18 cellular contexts compared by ENCODE assay signal in genomic region chr16:89117975-89118289, GRCh38. TPM values are rescaled to one million over a fixed set of nuclear protein-coding genes. Genes with fewer than 3 reads are reported as not detected.
DNase-seq lines count a peak whose midpoint lies in the region; ATAC-seq, FAIRE-seq and TF ChIP-seq lines count a peak whose summit lies in the region.
"Had no signal": no experiment of that assay in that cellular context is flagged by ENCODE, and none has a peak within 500 bp of the region (broad histone marks: within the 10 kb centered on the region; RNA-seq: fewer than 3 reads in every experiment).

No MANE protein-coding gene starts in this region.

- no peaks in the 10 kb centered on the region; the same call in 1 of the 2 replicates for H4K20me1 ChIP-seq in HepG2 (ENCODE audit: insufficient read depth, low read length)

- TF ChIP-seq POLR2A in HepG2 (IDR thresholded peaks at IDR 0.05; ENCODE audit: insufficient read depth in 1 of 2, low read depth in 2 of 2, low read length in 2 of 2): no peak

- peaks cover 33 to 57% of the 10 kb centered on the region in 2 experiments; a peak in 4 of 5 replicates for H3K36me3 ChIP-seq in HepG2 (replicated peaks in 1 of 2; ENCODE audit: control insufficient read depth in 1 of 2, insufficient read depth in 2 of 2, low read length in 2 of 2)

- no peak for TF ChIP-seq RAD21 in HepG2 (CRISPR knock-in tag; IDR thresholded peaks at IDR 0.05)

- peaks cover 43% of the 10 kb centered on the region for H3K36me3 Mint-ChIP-seq in T-cell
- H3K36me3 Mint-ChIP-seq in stimulated activated naive B cell treated with anti-CD40 and anti-IgM and Interleukin-4, amounts not matched to agents 10 μg/mL and 1 μg/mL and 100 μg/mL, for 72 hours: peaks cover 54 to 79% of the 10 kb centered on the region in 2 donors

- H3K4me2 ChIP-seq in HepG2 (ENCODE audit: low read depth, low read length): no peak overlapping the region
- H3K4me2 ChIP-seq: PC-9 had no signal

- peaks cover 56 to 73% (median 59%) of the 10 kb centered on the region in 3 donors for H3K4me1 Mint-ChIP-seq in T-cell
- peaks cover 36 to 53% of the 10 kb centered on the region in 2 donors for H3K4me1 Mint-ChIP-seq in stimulated activated naive B cell treated with anti-CD40 and anti-IgM and Interleukin-4, amounts not matched to agents 10 μg/mL and 1 μg/mL and 100 μg/mL, for 72 hours
- H3K4me1 Mint-ChIP-seq: nephron progenitor cell had no signal

- POLR2A ChIA-PET in T-cell (lab: Charles Lee) (interaction anchor here in 1 of 2 donors (0.5 kb wide), 1 partner anchor 28 kb away, joined by 3 read pairs; no protein-coding TSS in a partner anchor), HepG2 (lab: Yijun Ruan, JAX) (interaction anchor here (0.7 to 1.2 kb wide), 2 partner anchors 73 to 334 kb away, joined by 3 to 4 read pairs; no protein-coding TSS in a partner anchor)

- intact Hi-C loops in right cardiac atrium (cut with DNase I) (no loop called here), left cardiac atrium (cut with DNase I) (no loop called here), HepG2 (cut with micrococcal nuclease; ENCODE audit: unreplicated experiment) (no loop called here)

- CTCF ChIA-PET in T-cell (lab: Charles Lee): no interaction called here
- CTCF ChIA-PET in HepG2 (lab: Yijun Ruan, JAX; ENCODE audit: low intra/inter-chr PET ratio, low total read pairs): no interaction called here

- DNase-seq in right cardiac atrium (peak in 2 of 3 donors; percentile 37 to 48), left cardiac atrium (no peak), T-cell (no peak), HepG2 (ENCODE audit: low spot score) (no peak), SHP77 (lab: John Stamatoyannopoulos, UW) (no peak)
- no peak for DNase-seq in stimulated activated naive B cell treated with anti-CD40 and anti-IgM and Interleukin-4, amounts not matched to agents 10 μg/mL and 1 μg/mL and 100 μg/mL, for 72 hours
- DNase-seq in activated CD8-positive, alpha-beta memory T cell treated with anti-CD3 and anti-CD28 coated beads, Interleukin-2, amount 50 U/mL, for 4 hours: no peak
- DNase-seq: activated CD4-positive, alpha-beta T cell treated with anti-CD3 and anti-CD28 coated beads, Interleukin-2, amount 50 U/mL, for 4 hours; activated T-cell treated with anti-CD3 and anti-CD28 coated beads, Interleukin-2, amount 50 U/mL, for 72 hours; effector memory CD4-positive, alpha-beta T cell; mesenchymal stem cell; NCI-H774; nephron progenitor cell; PC-9; stimulated activated CD4-positive, alpha-beta T cell treated with anti-CD3 and anti-CD28 coated beads, Interleukin-12 subunit alpha, Interleukin-12 subunit beta, amount 100 ng/mL, for 4 hours had no signal

- ATAC-seq in right cardiac atrium: no peak
- ATAC-seq in left cardiac atrium: no peak
- no peak for ATAC-seq in T-cell (replicated peaks in 1 of 4)
- ATAC-seq in HepG2: peak; percentile 2; the same call in 2 of the 3 replicates
- ATAC-seq in stimulated activated naive B cell treated with anti-CD40 and anti-IgM and Interleukin-4, amounts not matched to agents 10 μg/mL and 1 μg/mL and 100 μg/mL, for 72 hours (replicated peaks): no peak
- ATAC-seq in HG03280 (IDR thresholded peaks at IDR 0.05; ENCODE audit: unreplicated experiment): no peak
- ATAC-seq: activated T-cell treated with anti-CD3 and anti-CD28 coated beads, Interleukin-2, amount 50 U/mL, for 72 hours; heart left ventricle; SK-N-SH treated with all-trans-retinoic acid at 6 μM for 48 hours had no signal

- H3K4me1 ChIP-seq in right cardiac atrium (ENCODE audit: control insufficient read depth, insufficient read depth, low read length) (no peaks in the 10 kb centered on the region), HepG2 (ENCODE audit: insufficient read depth, low read length) (peaks cover 12% of the 10 kb centered on the region)

- H3K9me3 ChIP-seq in right cardiac atrium (ENCODE audit: control insufficient read depth, low read length) (no peaks in the 10 kb centered on the region), HepG2 (ENCODE audit: low read length) (no peaks in the 10 kb centered on the region)
- H3K9me3 ChIP-seq: heart left ventricle had no signal

- peak overlapping the region in 1 of 3 donors; percentile 56 for H3K4me3 Mint-ChIP-seq in T-cell
- no peak overlapping the region for H3K4me3 Mint-ChIP-seq in stimulated activated naive B cell treated with anti-CD40 and anti-IgM and Interleukin-4, amounts not matched to agents 10 μg/mL and 1 μg/mL and 100 μg/mL, for 72 hours
- H3K4me3 Mint-ChIP-seq: activated T-cell treated with anti-CD3 and anti-CD28 coated beads, Interleukin-2, amount 50 U/mL, for 72 hours; nephron progenitor cell had no signal

- no peaks in the 10 kb centered on the region for H3K79me2 ChIP-seq in HepG2 (ENCODE audit: insufficient read depth, low read length)

- peak overlapping the region; percentile 74 to 76 for H3K27ac Mint-ChIP-seq in T-cell
- peak overlapping the region; percentile 75 for H3K27ac Mint-ChIP-seq in stimulated activated naive B cell treated with anti-CD40 and anti-IgM and Interleukin-4, amounts not matched to agents 10 μg/mL and 1 μg/mL and 100 μg/mL, for 72 hours
- H3K27ac Mint-ChIP-seq: activated T-cell treated with anti-CD3 and anti-CD28 coated beads, Interleukin-2, amount 50 U/mL, for 72 hours; nephron progenitor cell had no signal

- no peak overlapping the region for H3K27ac ChIP-seq in right cardiac atrium (ENCODE audit: low read length)
- no peak overlapping the region for H3K27ac ChIP-seq in HepG2 (ENCODE audit: extremely low read length, insufficient read depth, low read length)
- H3K27ac ChIP-seq: heart left ventricle, PC-9 had no signal

- in situ Hi-C loops in HepG2 (cut with HindIII; ENCODE audit: extremely low pct_ligation_motif_present, low pct_unique_long_range_greater_than_20kb): no loop called here

- H3K27me3 ChIP-seq in right cardiac atrium (ENCODE audit: control insufficient read depth, insufficient read depth) (no peaks in the 10 kb centered on the region), HepG2 (ENCODE audit: control insufficient read depth in 1 of 2, insufficient read depth in 2 of 2, low read length in 2 of 2) (no peaks in the 10 kb centered on the region)
- H3K27me3 ChIP-seq: heart left ventricle had no signal

- no peaks in the 10 kb centered on the region for H3K27me3 Mint-ChIP-seq in T-cell
- H3K27me3 Mint-ChIP-seq in stimulated activated naive B cell treated with anti-CD40 and anti-IgM and Interleukin-4, amounts not matched to agents 10 μg/mL and 1 μg/mL and 100 μg/mL, for 72 hours: no peaks in the 10 kb centered on the region

- no peak overlapping the region for H3K9ac ChIP-seq in HepG2 (ENCODE audit: insufficient read depth, low read depth, low read length)

- BruUV-seq in HepG2 (replicated peaks; lab: Mats Ljungman, UMichigan): no TSS peak

- FAIRE-seq in HepG2 (lab: Jason Lieb, UNC): no peak

- no peak for TF ChIP-seq EP300 in HepG2 (IDR thresholded peaks at IDR 0.05; ENCODE audit: low read depth in 2 of 2, low read length in 2 of 2)
- TF ChIP-seq EP300 in HepG2 (CRISPR knock-in tag; IDR thresholded peaks at IDR 0.05; ENCODE audit: borderline replicate concordance): no peak

- H3K4me3 ChIP-seq in right cardiac atrium (ENCODE audit: low read length): no peak overlapping the region
- no peak overlapping the region for H3K4me3 ChIP-seq in HepG2 (replicated peaks in 1 of 3; ENCODE audit: insufficient read depth in 1 of 3, low read depth in 2 of 3, low read length in 3 of 3)
- H3K4me3 ChIP-seq: heart left ventricle, PC-9 had no signal

- no peak overlapping the region for H2AFZ ChIP-seq in HepG2 (ENCODE audit: low read length)
- H2AFZ ChIP-seq: PC-9 had no signal

- TF ChIP-seq CTCF in HepG2 (CRISPR knock-in tag; IDR thresholded peaks at IDR 0.05): no peak

- WGBS in right cardiac atrium: 80% methylated on average over 19 of the region's 19 CpGs
- WGBS in HepG2 (ENCODE audit: low lambda C conversion rate): 84% methylated on average over 19 of the region's 19 CpGs

- H3K9me3 Mint-ChIP-seq in T-cell: no peaks in the 10 kb centered on the region
- no peaks in the 10 kb centered on the region for H3K9me3 Mint-ChIP-seq in stimulated activated naive B cell treated with anti-CD40 and anti-IgM and Interleukin-4, amounts not matched to agents 10 μg/mL and 1 μg/mL and 100 μg/mL, for 72 hours
- H3K9me3 Mint-ChIP-seq: activated T-cell treated with anti-CD3 and anti-CD28 coated beads, Interleukin-2, amount 50 U/mL, for 72 hours; nephron progenitor cell had no signal

RNA-seq across cellular contexts. Expression of gene ACSF3, which starts 24.3 kb away (rescaled TPM):
- total RNA-seq in right cardiac atrium (10 to 100 TPM; 13.9 to 22.4 (median 16.7) TPM), left cardiac atrium (10 to 100 TPM; 14.9 to 16.2 TPM), T-cell (100 to 1,000 TPM in 1 of 5 donors, 10 to 100 TPM in 4; 70.5 to 102 (median 79.9) TPM), HepG2 (2016; rRNA removed; fragmentation: Illumina TruSeq; extraction: Trizol) (23.5 and 30.6 TPM in 2 replicates)
- polyA plus RNA-seq in right cardiac atrium (16.4 TPM), HepG2 (2011; rRNA removed) (14.9 and 16.5 TPM in 2 replicates)
- 13.8 and 14.5 TPM in 2 replicates for total RNA-seq in HepG2 (2016; cell fraction: cytosol; rRNA removed; fragmentation: Illumina TruSeq; extraction: Trizol; ENCODE audit: low read depth)
- total RNA-seq in HepG2 (2016; cell fraction: insoluble cytoplasmic fraction; rRNA removed; fragmentation: Illumina TruSeq; extraction: Trizol): 22.1 and 29.1 TPM in 2 replicates
- 23.0 and 24.3 TPM in 2 replicates for total RNA-seq in HepG2 (2016; cell fraction: membrane; rRNA removed; fragmentation: Illumina TruSeq; extraction: Trizol)
- 19.3 and 21.6 TPM in 2 replicates for total RNA-seq in HepG2 (2016; cell fraction: nucleus; rRNA removed; fragmentation: Illumina TruSeq; extraction: Trizol)
- polyA plus RNA-seq in HepG2 (2011; cell fraction: cytosol; rRNA removed): 11.3 and 15.5 TPM in 2 replicates
- polyA plus RNA-seq in HepG2 (2011; cell fraction: nucleus; rRNA removed): 31.3 and 34.0 TPM in 2 replicates
- polyA plus RNA-seq in HepG2 (2012): 16.6 and 17.2 TPM in 2 replicates
- polyA plus RNA-seq in HepG2 (2016; cell fraction: cytosol; fragmentation: Illumina TruSeq; extraction: Trizol; ENCODE audit: low read depth): 6.9 and 9.7 TPM in 2 replicates
- 21.8 and 22.0 TPM in 2 replicates for polyA plus RNA-seq in HepG2 (2016; cell fraction: insoluble cytoplasmic fraction; fragmentation: Illumina TruSeq; extraction: Trizol; ENCODE audit: low read depth)
- 11.2 and 13.0 TPM in 2 replicates for polyA plus RNA-seq in HepG2 (2016; cell fraction: membrane; fragmentation: Illumina TruSeq; extraction: Trizol; ENCODE audit: low read depth)
- 37.2 and 38.9 TPM in 2 replicates for polyA plus RNA-seq in HepG2 (2016; cell fraction: nucleus; fragmentation: Illumina TruSeq; extraction: Trizol; ENCODE audit: insufficient read depth, low read depth)
- 46.7 and 47.0 TPM in 2 replicates for polyA minus RNA-seq in HepG2 (2011; rRNA and poly(A)+ RNA removed; ENCODE audit: low replicate concordance)
- polyA minus RNA-seq in HepG2 (2011; cell fraction: cytosol; rRNA and poly(A)+ RNA removed): 22.4 and 32.0 TPM in 2 replicates
- 35.9 and 36.8 TPM in 2 replicates for polyA minus RNA-seq in HepG2 (2011; cell fraction: nucleus; rRNA and poly(A)+ RNA removed)

RNA-seq across cellular contexts. Expression of gene CDH15, which starts 53.6 kb away (rescaled TPM):
- under 1 TPM; 0.09 to 0.14 (median 0.13) TPM for total RNA-seq in right cardiac atrium
- 0.05 TPM for polyA plus RNA-seq in right cardiac atrium
- under 1 TPM in 1 of 2 donors, not detected in 1; 0.09 TPM for total RNA-seq in left cardiac atrium
- under 1 TPM in 1 of 5 donors, not detected in 4; 0.19 TPM for total RNA-seq in T-cell
- 1.4 and 2.2 TPM in 2 replicates for total RNA-seq in HepG2 (2016; rRNA removed; fragmentation: Illumina TruSeq; extraction: Trizol)
- total RNA-seq in HepG2 (2016; cell fraction: cytosol; rRNA removed; fragmentation: Illumina TruSeq; extraction: Trizol; ENCODE audit: low read depth): 2.8 and 2.9 TPM in 2 replicates
- 1.4 and 2.2 TPM in 2 replicates for total RNA-seq in HepG2 (2016; cell fraction: insoluble cytoplasmic fraction; rRNA removed; fragmentation: Illumina TruSeq; extraction: Trizol)
- 3.6 and 3.7 TPM in 2 replicates for total RNA-seq in HepG2 (2016; cell fraction: membrane; rRNA removed; fragmentation: Illumina TruSeq; extraction: Trizol)
- total RNA-seq in HepG2 (2016; cell fraction: nucleus; rRNA removed; fragmentation: Illumina TruSeq; extraction: Trizol): 1.6 and 1.8 TPM in 2 replicates
- polyA plus RNA-seq in HepG2 (2011; rRNA removed): 0.69 and 0.74 TPM in 2 replicates
- polyA plus RNA-seq in HepG2 (2011; cell fraction: cytosol; rRNA removed): 0.37 and 1.2 TPM in 2 replicates
- 1.6 and 2.1 TPM in 2 replicates for polyA plus RNA-seq in HepG2 (2011; cell fraction: nucleus; rRNA removed)
- 0.61 and 0.90 TPM in 2 replicates for polyA plus RNA-seq in HepG2 (2012)
- 3.5 and 3.8 TPM in 2 replicates for polyA plus RNA-seq in HepG2 (2016; cell fraction: cytosol; fragmentation: Illumina TruSeq; extraction: Trizol; ENCODE audit: low read depth)
- polyA plus RNA-seq in HepG2 (2016; cell fraction: insoluble cytoplasmic fraction; fragmentation: Illumina TruSeq; extraction: Trizol; ENCODE audit: low read depth): 1.7 and 2.3 TPM in 2 replicates
- 3.3 and 4.1 TPM in 2 replicates for polyA plus RNA-seq in HepG2 (2016; cell fraction: membrane; fragmentation: Illumina TruSeq; extraction: Trizol; ENCODE audit: low read depth)
- 3.3 and 3.4 TPM in 2 replicates for polyA plus RNA-seq in HepG2 (2016; cell fraction: nucleus; fragmentation: Illumina TruSeq; extraction: Trizol; ENCODE audit: insufficient read depth, low read depth)
- polyA minus RNA-seq in HepG2 (2011; rRNA and poly(A)+ RNA removed; ENCODE audit: low replicate concordance): 0.62 TPM in 1 of 2 replicates, not detected in the other
- polyA minus RNA-seq in HepG2 (2011; cell fraction: cytosol; rRNA and poly(A)+ RNA removed): 0.40 and 0.62 TPM in 2 replicates
- 0.39 TPM in 1 of 2 replicates, not detected in the other for polyA minus RNA-seq in HepG2 (2011; cell fraction: nucleus; rRNA and poly(A)+ RNA removed)
- total RNA-seq: activated T-cell treated with anti-CD3 and anti-CD28 coated beads, Interleukin-2, amount 50 U/mL, for 72 hours; PC-9 had no signal

Comparison
In these comparisons a context has a peak if more than half of its experiments do, and no peak if none do; other contexts are left out.
1. DNase-seq: peak in right cardiac atrium (2 of 3); none in left cardiac atrium (single experiment), T-cell (0 of 34), HepG2 (single experiment), stimulated activated naive B cell treated with anti-CD40 and anti-IgM and Interleukin-4, amounts not matched to agents 10 μg/mL and 1 μg/mL and 100 μg/mL, for 72 hours (single experiment), SHP77 (0 of 2) and activated CD8-positive, alpha-beta memory T cell treated with anti-CD3 and anti-CD28 coated beads, Interleukin-2, amount 50 U/mL, for 4 hours (single experiment).